Comparison of ENCODE assay signal across 28 cellular contexts in the genomic region with DNA sequence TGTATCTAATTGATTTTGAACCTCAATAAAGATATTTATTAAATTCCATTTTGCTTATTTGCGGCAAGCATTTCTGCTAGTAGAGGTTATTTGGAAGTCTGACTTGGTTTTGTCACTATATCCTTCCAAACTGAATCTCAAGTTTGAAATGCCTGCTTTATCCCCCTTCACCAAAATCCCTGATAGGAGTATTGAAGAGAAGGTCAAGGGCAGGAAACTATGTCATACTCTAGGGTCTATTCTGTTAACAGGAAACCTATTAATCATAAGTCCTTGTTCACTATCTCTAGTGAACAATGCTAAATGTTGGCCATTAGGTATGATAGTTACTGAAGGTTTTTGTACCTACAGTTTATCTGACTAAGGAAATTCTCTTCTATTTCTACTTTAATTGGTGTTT. TPM values are rescaled to one million over a fixed set of nuclear protein-coding genes. Genes with fewer than 3 reads are reported as not detected.
DNase-seq lines count a peak whose midpoint lies in the region; FAIRE-seq and TF ChIP-seq lines count a peak whose summit lies in the region.
"Had no signal": no experiment of that assay in that cellular context is flagged by ENCODE, and none has a peak within 500 bp of the region (broad histone marks: within the 10 kb centered on the region; RNA-seq: fewer than 3 reads in every experiment).

No MANE protein-coding gene starts in this region.

- no peak overlapping the region for H3K4me3 Mint-ChIP-seq in HFFc6
- H3K4me3 Mint-ChIP-seq: activated naive CD8-positive, alpha-beta T cell; CD4-positive, alpha-beta memory T cell; IgD-negative memory B cell; naive thymus-derived CD4-positive, alpha-beta T cell; stimulated activated naive CD8-positive, alpha-beta T cell treated with anti-CD3 and anti-CD28 coated beads, Interleukin-15, Interleukin-2, amounts not matched to agents 100 ng/mL and 50 ng/mL, for 24 hours; WTC11 had no signal

- H3K4me3 ChIP-seq in adrenal gland (no peak overlapping the region), skeletal muscle satellite cell (ENCODE audit: low read length) (no peak overlapping the region), ovary (no peak overlapping the region)
- H3K4me3 ChIP-seq: tibial artery had no signal

- H3K27me3 Mint-ChIP-seq in HFFc6 (ENCODE audit: insufficient read depth), result no peaks in the 10 kb centered on the region; the same call in 1 of the 2 replicates
- H3K27me3 Mint-ChIP-seq: CD4-positive, alpha-beta memory T cell; IgD-negative memory B cell; stimulated activated naive CD8-positive, alpha-beta T cell treated with anti-CD3 and anti-CD28 coated beads, Interleukin-15, Interleukin-2, amounts not matched to agents 100 ng/mL and 50 ng/mL, for 24 hours had no signal

- peaks cover 52% of the 10 kb centered on the region for H3K4me1 Mint-ChIP-seq in HFFc6 (ENCODE audit: low read depth)
- H3K4me1 Mint-ChIP-seq: CD4-positive, alpha-beta memory T cell; IgD-negative memory B cell; naive thymus-derived CD4-positive, alpha-beta T cell had no signal

- peak; percentile 41 for FAIRE-seq in islet of Langerhans (lab: Jason Lieb, UNC)
- FAIRE-seq: frontal cortex had no signal

- TF ChIP-seq EP300 in ovary (IDR thresholded peaks at IDR 0.05), result no peak

- peak overlapping the region; percentile 30 to 79 (median 71) for H3K27ac ChIP-seq in adrenal gland
- no peak overlapping the region for H3K27ac ChIP-seq in ovary
- H3K27ac ChIP-seq: tibial artery had no signal

- H3K9me3 Mint-ChIP-seq in HFFc6, result peaks cover 5% of the 10 kb centered on the region; the same call in 1 of the 2 replicates
- H3K9me3 Mint-ChIP-seq: stimulated activated naive CD8-positive, alpha-beta T cell treated with anti-CD3 and anti-CD28 coated beads, Interleukin-15, Interleukin-2, amounts not matched to agents 100 ng/mL and 50 ng/mL, for 24 hours; WTC11 had no signal

- H3K9me3 ChIP-seq in adrenal gland (replicated peaks in 1 of 3), result no peaks in the 10 kb centered on the region
- no peaks in the 10 kb centered on the region for H3K9me3 ChIP-seq in skeletal muscle satellite cell (replicated peaks; ENCODE audit: low read length)
- no peaks in the 10 kb centered on the region for H3K9me3 ChIP-seq in ovary
- H3K9me3 ChIP-seq: tibial artery had no signal

- peaks cover 26 to 31% of the 10 kb centered on the region in 2 donors for H3K4me1 ChIP-seq in adrenal gland (replicated peaks in 1 of 2)
- H3K4me1 ChIP-seq in skeletal muscle satellite cell (ENCODE audit: control insufficient read depth, insufficient read depth, low read length), result peaks cover 37% of the 10 kb centered on the region
- no peaks in the 10 kb centered on the region for H3K4me1 ChIP-seq in ovary (ENCODE audit: insufficient read depth)

- H3K27me3 ChIP-seq in adrenal gland (no peaks in the 10 kb centered on the region), skeletal muscle satellite cell (ENCODE audit: control insufficient read depth, insufficient read depth, low read length) (no peaks in the 10 kb centered on the region), ovary (no peaks in the 10 kb centered on the region)
- H3K27me3 ChIP-seq: tibial artery had no signal

- intact Hi-C loops in adrenal gland (cut with DNase I) (no loop called here), ovary (cut with DNase I) (no loop called here)

- no peak for TF ChIP-seq CTCF in HFFc6 (IDR thresholded peaks at IDR 0.05)
- no peak for TF ChIP-seq CTCF in adrenal gland (IDR thresholded peaks at IDR 0.05)
- no peak for TF ChIP-seq CTCF in ovary (IDR thresholded peaks at IDR 0.05)

- WGBS in adrenal gland, 4 donors, result 67 to 95% (median 84%) methylated on average over 1 of the region's 1 CpG
- WGBS in ovary, 3 donors, result 93 to 95% (median 95%) methylated on average over 1 of the region's 1 CpG

- no peaks in the 10 kb centered on the region for H3K36me3 ChIP-seq in adrenal gland (replicated peaks in 1 of 2)
- H3K36me3 ChIP-seq in skeletal muscle satellite cell (ENCODE audit: insufficient read depth, low read length), result no peaks in the 10 kb centered on the region
- no peaks in the 10 kb centered on the region for H3K36me3 ChIP-seq in ovary
- H3K36me3 ChIP-seq: tibial artery had no signal

- no peak overlapping the region for H3K4me2 ChIP-seq in skeletal muscle satellite cell (ENCODE audit: low read length)

- peak overlapping the region; percentile 61 for H3K9ac ChIP-seq in skeletal muscle satellite cell (ENCODE audit: low read depth, low read length)

- peaks cover 12% of the 10 kb centered on the region for H3K36me3 Mint-ChIP-seq in HFFc6 (ENCODE audit: low read depth)
- H3K36me3 Mint-ChIP-seq: activated naive CD8-positive, alpha-beta T cell; CD4-positive, alpha-beta memory T cell; IgD-negative memory B cell; naive thymus-derived CD4-positive, alpha-beta T cell; WTC11 had no signal

- DNase-seq in HFFc6, result no peak
- no peak for DNase-seq in adrenal gland
- DNase-seq in effector CD8-positive, alpha-beta T cell (lab: John Stamatoyannopoulos, UW), result no peak
- DNase-seq in ovary, result no peak
- DNase-seq in DMS 273 (lab: John Stamatoyannopoulos, UW; ENCODE audit: unreplicated experiment), result no peak
- DNase-seq: activated CD4-positive, alpha-beta T cell treated with anti-CD3 and anti-CD28 coated beads, Interleukin-2, amount 50 U/mL, for 1 hour; CD4-positive, alpha-beta memory T cell; DMS 273 treated with DMSO at 0.1 percent for 48 hours; effector CD4-positive, alpha-beta T cell; mesendoderm; naive thymus-derived CD4-positive, alpha-beta T cell; NCI-H1105; NCI-H2029; NCI-H226; NCI-H748 treated with DMSO at 0.1 percent for 48 hours; right cardiac atrium; stimulated activated CD4-positive, alpha-beta T cell treated with anti-CD3 and anti-CD28 coated beads, Interleukin-15, amount 100 ng/mL, for 24 hours; T1000; tibial artery had no signal

- H3K27ac Mint-ChIP-seq in HFFc6, result peak overlapping the region; percentile 87
- H3K27ac Mint-ChIP-seq: activated naive CD8-positive, alpha-beta T cell; CD4-positive, alpha-beta memory T cell; IgD-negative memory B cell; naive thymus-derived CD4-positive, alpha-beta T cell; stimulated activated naive CD8-positive, alpha-beta T cell treated with anti-CD3 and anti-CD28 coated beads, Interleukin-15, Interleukin-2, amounts not matched to agents 100 ng/mL and 50 ng/mL, for 24 hours; WTC11 had no signal

- TF ChIP-seq POLR2A in adrenal gland (IDR thresholded peaks at IDR 0.05) (no peak), ovary (IDR thresholded peaks at IDR 0.05) (no peak)

RNA-seq across cellular contexts. Expression of a gene that starts 11.5 kb away (rescaled TPM):
- under 1 TPM in 1 of 6 experiments, not detected in 5; 0.26 TPM for total RNA-seq in HFFc6 (2021; fragmentation: NEBNext Ultra II Directional; extraction: Animal tissue kit (Norgen Biotek cat#: 25700))
- total RNA-seq in adrenal gland, result not detected
- polyA plus RNA-seq in adrenal gland, result not detected
- not detected in 2 replicates for total RNA-seq in skeletal muscle satellite cell (2012; rRNA removed)
- total RNA-seq in ovary, result not detected
- polyA plus RNA-seq in ovary, result not detected
- total RNA-seq: CD4-positive, alpha-beta memory T cell; frontal cortex; naive thymus-derived CD4-positive, alpha-beta T cell; omental fat pad; right cardiac atrium; WTC11 had no signal
- polyA plus RNA-seq: CD4-positive, alpha-beta memory T cell; esophagus; IgD-negative memory B cell; naive thymus-derived CD4-positive, alpha-beta T cell; right cardiac atrium had no signal

Comparison
In these comparisons a context has a peak if more than half of its experiments do, and no peak if none do; other contexts are left out.
1. H3K27ac ChIP-seq: peak in adrenal gland (5 of 5); none in ovary (0 of 2).